In the genomic region with DNA sequence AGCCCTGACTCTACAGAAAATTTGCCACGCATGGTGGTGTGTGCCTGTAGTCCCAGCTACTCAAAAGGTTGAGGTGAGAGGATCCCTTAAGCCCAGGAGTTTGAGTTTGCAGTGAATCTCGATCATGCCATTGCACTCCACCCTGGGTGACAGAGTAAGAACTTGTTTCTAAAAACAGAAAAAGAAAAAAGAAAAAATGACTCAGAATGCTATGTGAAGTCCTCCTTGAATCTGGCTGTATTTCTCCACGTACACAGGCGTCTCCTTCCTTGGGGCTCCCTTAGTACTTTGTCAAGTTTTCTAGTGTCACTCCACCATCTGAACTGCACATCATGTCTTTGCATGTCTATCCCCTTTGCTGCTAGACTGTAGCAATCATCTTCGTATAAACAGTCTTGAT, we compare ENCODE assay signal across 22 cellular contexts.
DNase-seq lines count a peak whose midpoint lies in the region; ATAC-seq and TF ChIP-seq lines count a peak whose summit lies in the region.
"Had no signal": no experiment of that assay in that cellular context is flagged by ENCODE, and none has a peak within 500 bp of the region (broad histone marks: within the 10 kb centered on the region; RNA-seq: fewer than 3 reads in every experiment).

No MANE protein-coding gene starts in this region.

- TF ChIP-seq CTCF in upper lobe of right lung (IDR thresholded peaks at IDR 0.05) = no peak
- no peak for TF ChIP-seq CTCF in transverse colon (IDR thresholded peaks at IDR 0.05)
- no peak for TF ChIP-seq CTCF in psoas muscle (IDR thresholded peaks at IDR 0.05)

- H4K8ac ChIP-seq in mesendoderm (ENCODE audit: low read depth, low read length) = no peak overlapping the region

- no peak overlapping the region for H3K18ac ChIP-seq in mesendoderm (ENCODE audit: low read length)

- H3K23ac ChIP-seq in mesendoderm (ENCODE audit: low read length) = peak overlapping the region; percentile 18

- no peak overlapping the region for H3K27ac Mint-ChIP-seq in activated CD4-positive, alpha-beta T cell treated with anti-CD3 and anti-CD28 coated beads for 36 hours
- H3K27ac Mint-ChIP-seq in activated T-helper 17 cell treated with anti-CD3 and anti-CD28 coated beads, Interleukin-2, amount 50 U/mL, for 72 hours = no peak overlapping the region
- H3K27ac Mint-ChIP-seq: CD4-positive, alpha-beta T cell; CD8-positive, alpha-beta memory T cell; H9 had no signal

- no peak for TF ChIP-seq POLR2A in transverse colon (IDR thresholded peaks at IDR 0.05)

- H3K4me3 Mint-ChIP-seq in activated CD4-positive, alpha-beta T cell treated with anti-CD3 and anti-CD28 coated beads for 36 hours = no peak overlapping the region
- no peak overlapping the region for H3K4me3 Mint-ChIP-seq in activated T-helper 17 cell treated with anti-CD3 and anti-CD28 coated beads, Interleukin-2, amount 50 U/mL, for 72 hours
- H3K4me3 Mint-ChIP-seq: CD14-positive monocyte; CD4-positive, alpha-beta T cell; CD8-positive, alpha-beta memory T cell; H9 had no signal

- peaks cover 27% of the 10 kb centered on the region for H3K4me1 Mint-ChIP-seq in activated CD4-positive, alpha-beta T cell treated with anti-CD3 and anti-CD28 coated beads for 36 hours
- no peaks in the 10 kb centered on the region for H3K4me1 Mint-ChIP-seq in activated T-helper 17 cell treated with anti-CD3 and anti-CD28 coated beads, Interleukin-2, amount 50 U/mL, for 72 hours
- H3K4me1 Mint-ChIP-seq: CD8-positive, alpha-beta memory T cell had no signal

- H3K9me3 Mint-ChIP-seq in activated CD4-positive, alpha-beta T cell treated with anti-CD3 and anti-CD28 coated beads for 36 hours (ENCODE audit: low read depth) = no peaks in the 10 kb centered on the region
- H3K9me3 Mint-ChIP-seq in activated T-helper 17 cell treated with anti-CD3 and anti-CD28 coated beads, Interleukin-2, amount 50 U/mL, for 72 hours = no peaks in the 10 kb centered on the region
- H3K9me3 Mint-ChIP-seq: CD14-positive monocyte; CD4-positive, alpha-beta T cell; CD8-positive, alpha-beta memory T cell; H9 had no signal

- H3K4me2 ChIP-seq in mesendoderm (ENCODE audit: low read length) = no peak overlapping the region
- H3K4me2 ChIP-seq: BLaER1 treated with 17β-estradiol and CSF1 and Interleukin-3, amounts not matched to agents 10 nM and 100 nM had no signal

- ATAC-seq in activated CD4-positive, alpha-beta T cell treated with anti-CD3 and anti-CD28 coated beads for 36 hours = peak; percentile 37
- peak; percentile 78 for ATAC-seq in activated T-helper 17 cell treated with anti-CD3 and anti-CD28 coated beads, Interleukin-2, amount 50 U/mL, for 72 hours (replicated peaks)
- no peak for ATAC-seq in upper lobe of right lung
- ATAC-seq in psoas muscle = no peak
- ATAC-seq: GM12878, HCT116 had no signal

- H3K27me3 Mint-ChIP-seq in activated CD4-positive, alpha-beta T cell treated with anti-CD3 and anti-CD28 coated beads for 36 hours = peaks cover 8% of the 10 kb centered on the region
- H3K27me3 Mint-ChIP-seq in activated T-helper 17 cell treated with anti-CD3 and anti-CD28 coated beads, Interleukin-2, amount 50 U/mL, for 72 hours = no peaks in the 10 kb centered on the region

- H3K4me1 ChIP-seq in mesendoderm (ENCODE audit: control insufficient read depth, low read depth, low read length) = no peaks in the 10 kb centered on the region
- no peaks in the 10 kb centered on the region for H3K4me1 ChIP-seq in upper lobe of right lung
- H3K4me1 ChIP-seq in transverse colon = peaks cover 0 to 4% (median 0%) of the 10 kb centered on the region in 4 donors
- H3K4me1 ChIP-seq in psoas muscle = no peaks in the 10 kb centered on the region
- H3K4me1 ChIP-seq: BE2C had no signal

- H2BK120ac ChIP-seq in mesendoderm (ENCODE audit: low read depth, low read length) = no peak overlapping the region

- H3K4ac ChIP-seq in mesendoderm (ENCODE audit: low read depth, low read length) = no peak overlapping the region

- peaks cover 7% of the 10 kb centered on the region for H3K36me3 Mint-ChIP-seq in activated CD4-positive, alpha-beta T cell treated with anti-CD3 and anti-CD28 coated beads for 36 hours (ENCODE audit: low read depth)
- H3K36me3 Mint-ChIP-seq in activated T-helper 17 cell treated with anti-CD3 and anti-CD28 coated beads, Interleukin-2, amount 50 U/mL, for 72 hours (ENCODE audit: low read depth) = no peaks in the 10 kb centered on the region
- H3K36me3 Mint-ChIP-seq: CD14-positive monocyte; CD8-positive, alpha-beta memory T cell had no signal

- H3K27ac ChIP-seq in mesendoderm (ENCODE audit: low read depth, low read length) (no peak overlapping the region), upper lobe of right lung (no peak overlapping the region), transverse colon (no peak overlapping the region), psoas muscle (no peak overlapping the region)
- H3K27ac ChIP-seq: 22Rv1; BLaER1 treated with 17β-estradiol and CSF1 and Interleukin-3, amounts not matched to agents 10 nM and 100 nM; GM23248 had no signal

- H2BK5ac ChIP-seq in mesendoderm (ENCODE audit: low read length) = no peak overlapping the region

- no peak overlapping the region for H4K5ac ChIP-seq in mesendoderm (ENCODE audit: low read length)

- in situ Hi-C loops in transverse colon (cut with MboI; ENCODE audit: low pct_ligation_motif_present in 1 of 4, low pct_unique_long_range_greater_than_20kb in 1 of 4, low sequenced_read_pairs in 3 of 4) = no loop called here

- no peak for DNase-seq in activated CD4-positive, alpha-beta T cell treated with anti-CD3 and anti-CD28 coated beads for 36 hours
- DNase-seq in activated CD4-positive, alpha-beta T cell treated with anti-CD3 and anti-CD28 coated beads for 48 hours = no peak
- DNase-seq in mesendoderm (no peak), upper lobe of right lung (no peak), transverse colon (no peak), psoas muscle (no peak)
- DNase-seq: AML-193; BE2C; CD4-positive, alpha-beta T cell; CD8-positive, alpha-beta memory T cell; DMS 273 treated with DMSO at 0.1 percent for 48 hours; DMS79; EL; GDM1; GM23248; H9 had no signal

- no peaks in the 10 kb centered on the region for H3K79me1 ChIP-seq in mesendoderm (ENCODE audit: low read length)

- H3K79me2 ChIP-seq in mesendoderm (ENCODE audit: control insufficient read depth, insufficient read depth, low read length) = no peaks in the 10 kb centered on the region

- H3K36me3 ChIP-seq in mesendoderm (ENCODE audit: control insufficient read depth, insufficient read depth, low read length) (no peaks in the 10 kb centered on the region), upper lobe of right lung (no peaks in the 10 kb centered on the region), transverse colon (no peaks in the 10 kb centered on the region), psoas muscle (ENCODE audit: insufficient read depth in 1 of 2, low read depth in 1 of 2) (no peaks in the 10 kb centered on the region)
- H3K36me3 ChIP-seq: BE2C had no signal

- POLR2A ChIA-PET in activated CD4-positive, alpha-beta T cell treated with anti-CD3 and anti-CD28 coated beads for 36 hours (lab: Charles Lee) = no interaction called here

- no peak for TF ChIP-seq EP300 in transverse colon (IDR thresholded peaks at IDR 0.05; ENCODE audit: low read depth)

- H3K56ac ChIP-seq in mesendoderm (ENCODE audit: low read length) = no peak overlapping the region

- CTCF ChIA-PET in activated CD4-positive, alpha-beta T cell treated with anti-CD3 and anti-CD28 coated beads for 36 hours (lab: Charles Lee) = interaction anchor here (1.4 kb wide), 1 partner anchor 15 kb away, joined by 3 read pairs; no protein-coding TSS in a partner anchor

- H3K9ac ChIP-seq in mesendoderm (ENCODE audit: low read length) = no peak overlapping the region
- H3K9ac ChIP-seq: BLaER1 treated with 17β-estradiol and CSF1 and Interleukin-3, amounts not matched to agents 10 nM and 100 nM; GM23248 had no signal

- no peak overlapping the region for H2AK5ac ChIP-seq in mesendoderm (ENCODE audit: low read length)

- H3K4me3 ChIP-seq in mesendoderm (ENCODE audit: low read length) (no peak overlapping the region), upper lobe of right lung (no peak overlapping the region), transverse colon (no peak overlapping the region), psoas muscle (no peak overlapping the region)
- H3K4me3 ChIP-seq: BLaER1 treated with 17β-estradiol and CSF1 and Interleukin-3, amounts not matched to agents 10 nM and 100 nM; GM12878; GM23248 had no signal

- H3K9me3 ChIP-seq in upper lobe of right lung (no peaks in the 10 kb centered on the region), transverse colon (no peaks in the 10 kb centered on the region), psoas muscle (no peaks in the 10 kb centered on the region)
- H3K9me3 ChIP-seq: BE2C; BLaER1 treated with 17β-estradiol and CSF1 and Interleukin-3, amounts not matched to agents 10 nM and 100 nM had no signal

- no peak overlapping the region for H2BK15ac ChIP-seq in mesendoderm (replicated peaks; ENCODE audit: low read depth)

- H3K27me3 ChIP-seq in mesendoderm (ENCODE audit: insufficient read depth, low read length, poor library complexity) (no peaks in the 10 kb centered on the region), upper lobe of right lung (peaks cover 15% of the 10 kb centered on the region), transverse colon (peaks cover 46% of the 10 kb centered on the region), psoas muscle (ENCODE audit: insufficient read depth in 3 of 3, low read length in 2 of 3) (peaks cover 0 to 7% (median 7%) of the 10 kb centered on the region in 3 donors)
- H3K27me3 ChIP-seq: BLaER1 treated with 17β-estradiol and CSF1 and Interleukin-3, amounts not matched to agents 10 nM and 100 nM had no signal

- WGBS in mesendoderm (ENCODE audit: extremely low coverage, insufficient coverage, low lambda C conversion rate) = no CpG with 5 or more reads among the region's 5 CpGs
- WGBS in transverse colon (ENCODE audit: low coverage in 1 of 2), 2 donors = 73 to 80% methylated on average over 4 to 5 of the region's 5 CpGs
- 74 to 83% (median 81%) methylated on average over 5 of the region's 5 CpGs for WGBS in psoas muscle, 3 donors

- intact Hi-C loops in activated CD4-positive, alpha-beta T cell treated with anti-CD3 and anti-CD28 coated beads for 36 hours (cut with DNase I, micrococcal nuclease) = no loop called here
- intact Hi-C loops in upper lobe of right lung (cut with DNase I) (no loop called here), transverse colon (cut with DNase I; ENCODE audit: low total_unique reads) (no loop called here), psoas muscle (cut with DNase I) (no loop called here)

Comparison
In these comparisons a context has a peak if more than half of its experiments do, and no peak if none do; other contexts are left out.
1. ATAC-seq: peak in activated CD4-positive, alpha-beta T cell treated with anti-CD3 and anti-CD28 coated beads for 36 hours (single experiment) and activated T-helper 17 cell treated with anti-CD3 and anti-CD28 coated beads, Interleukin-2, amount 50 U/mL, for 72 hours (single experiment); none in upper lobe of right lung (single experiment) and psoas muscle (0 of 4).